Comparison of ENCODE assay signal across 14 cellular contexts in the genomic region with DNA sequence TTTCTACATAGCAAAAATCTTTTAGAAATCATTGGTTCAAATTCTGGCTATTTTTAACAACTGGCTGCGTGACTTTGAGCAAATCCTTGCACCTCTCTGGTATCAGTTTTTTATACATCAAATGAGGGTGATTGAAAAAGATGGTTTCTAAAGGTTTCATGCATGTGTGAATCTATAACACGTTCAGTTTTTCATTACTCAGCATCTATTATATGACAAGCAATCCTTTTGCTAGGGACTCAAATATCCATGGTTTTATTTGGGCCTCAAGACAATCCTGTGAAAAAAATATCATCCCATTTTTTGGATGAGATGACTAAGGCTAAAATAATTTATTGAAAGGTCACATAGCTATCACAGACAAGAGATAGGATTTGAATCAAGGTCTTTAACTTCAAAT. TPM values are rescaled to one million over a fixed set of nuclear protein-coding genes. Genes with fewer than 3 reads are reported as not detected.
DNase-seq lines count a peak whose midpoint lies in the region; ATAC-seq and TF ChIP-seq lines count a peak whose summit lies in the region.
"Had no signal": no experiment of that assay in that cellular context is flagged by ENCODE, and none has a peak within 500 bp of the region (broad histone marks: within the 10 kb centered on the region; RNA-seq: fewer than 3 reads in every experiment).

No MANE protein-coding gene starts in this region.

- H3K9me3 Mint-ChIP-seq in GM23338: no peaks in the 10 kb centered on the region
- H3K9me3 Mint-ChIP-seq: activated T-cell treated with anti-CD3 and anti-CD28 coated beads, Interleukin-2, amount 50 U/mL, for 72 hours; HFFc6 had no signal

- H3K4me3 Mint-ChIP-seq in GM23338: peak overlapping the region; percentile 86
- H3K4me3 Mint-ChIP-seq: activated T-cell treated with anti-CD3 and anti-CD28 coated beads, Interleukin-2, amount 50 U/mL, for 72 hours; HFFc6 had no signal

- H3K27me3 Mint-ChIP-seq in GM23338 (ENCODE audit: insufficient read depth, low read depth, poor library complexity): no peaks in the 10 kb centered on the region

- no peak overlapping the region for H3K18ac ChIP-seq in mesendoderm (ENCODE audit: low read length)

- H2AK5ac ChIP-seq in mesendoderm (ENCODE audit: low read length): no peak overlapping the region

- H3K79me2 ChIP-seq in GM23338 (replicated peaks; ENCODE audit: insufficient read depth): peaks cover 52% of the 10 kb centered on the region
- H3K79me2 ChIP-seq in mesendoderm (ENCODE audit: control insufficient read depth, insufficient read depth, low read length): peaks cover 2% of the 10 kb centered on the region

- no peak overlapping the region for H3K23ac ChIP-seq in mesendoderm (ENCODE audit: low read length)

- no peak for DNase-seq in GM23338 (ENCODE audit: low spot score)
- DNase-seq in coronary artery (ENCODE audit: low spot score): no peak
- DNase-seq in mesendoderm: no peak
- DNase-seq in cortex of kidney (lab: John Stamatoyannopoulos, UW): no peak
- DNase-seq in KG1 (lab: John Stamatoyannopoulos, UW): no peak
- DNase-seq in CD1c-positive myeloid dendritic cell (ENCODE audit: extremely low spot score): no peak
- DNase-seq: activated CD4-positive, alpha-beta T cell treated with anti-CD3 and anti-CD28 coated beads for 48 hours; activated T-cell treated with anti-CD3 and anti-CD28 coated beads, Interleukin-2, amount 50 U/mL, for 72 hours; HFFc6; NCI-H1105 treated with DMSO at 0.1 percent for 48 hours; small intestine had no signal

- H3K56ac ChIP-seq in mesendoderm (ENCODE audit: low read length): no peak overlapping the region

- H3K27me3 ChIP-seq in GM23338 (ENCODE audit: insufficient read depth): no peaks in the 10 kb centered on the region
- no peaks in the 10 kb centered on the region for H3K27me3 ChIP-seq in mesendoderm (ENCODE audit: insufficient read depth, low read length, poor library complexity)
- no peaks in the 10 kb centered on the region for H3K27me3 ChIP-seq in stomach smooth muscle (ENCODE audit: control insufficient read depth in 1 of 2, insufficient read depth in 2 of 2, low read length in 2 of 2)

- H3K4me1 ChIP-seq in GM23338 (ENCODE audit: insufficient read depth) (no peaks in the 10 kb centered on the region), mesendoderm (ENCODE audit: control insufficient read depth, low read depth, low read length) (no peaks in the 10 kb centered on the region), stomach smooth muscle (ENCODE audit: control insufficient read depth, insufficient read depth, low read length) (no peaks in the 10 kb centered on the region)

- H3K9me3 ChIP-seq in stomach smooth muscle (ENCODE audit: control insufficient read depth in 2 of 2, low read length in 2 of 2): no peaks in the 10 kb centered on the region

- no peaks in the 10 kb centered on the region for H3F3A ChIP-seq in GM23338 (replicated peaks; ENCODE audit: low read depth)

- no peak overlapping the region for H2AFZ ChIP-seq in GM23338

- TF ChIP-seq CTCF in GM23338 (conservative IDR thresholded peaks at IDR 0.05; ENCODE audit: low read depth in 2 of 2) (no peak), coronary artery (IDR thresholded peaks at IDR 0.05) (no peak)

- no peak overlapping the region for H2BK15ac ChIP-seq in mesendoderm (replicated peaks; ENCODE audit: low read depth)

- no peaks in the 10 kb centered on the region; the same call in 2 of the 3 replicates for H3K4me1 Mint-ChIP-seq in GM23338

- H3K4me3 ChIP-seq in GM23338 (peak overlapping the region; percentile 69), coronary artery (peak overlapping the region; percentile 64), mesendoderm (ENCODE audit: low read length) (no peak overlapping the region), stomach smooth muscle (ENCODE audit: low read length in 2 of 2) (peak overlapping the region; percentile 72 to 77)

- H3K9ac ChIP-seq in mesendoderm (ENCODE audit: low read length): peak overlapping the region; percentile 78
- peak overlapping the region in 1 of 2 donors; percentile 76 for H3K9ac ChIP-seq in stomach smooth muscle (ENCODE audit: low read length in 2 of 2)

- no peak overlapping the region for H2BK120ac ChIP-seq in mesendoderm (ENCODE audit: low read depth, low read length)

- H3K27ac ChIP-seq in GM23338 (ENCODE audit: low read depth) (no peak overlapping the region), coronary artery (peak overlapping the region in 1 of 2 donors; percentile 21), mesendoderm (ENCODE audit: low read depth, low read length) (no peak overlapping the region), stomach smooth muscle (ENCODE audit: low read length) (no peak overlapping the region)
- H3K27ac ChIP-seq: C4-2B had no signal

- WGBS in mesendoderm (ENCODE audit: extremely low coverage, insufficient coverage, low lambda C conversion rate): no CpG with 5 or more reads among the region's 2 CpGs

- peaks cover 3% of the 10 kb centered on the region; the same call in 1 of the 3 replicates for H3K36me3 Mint-ChIP-seq in GM23338 (ENCODE audit: low read depth)

- no peak overlapping the region for H4K5ac ChIP-seq in mesendoderm (ENCODE audit: low read length)

- H3K4ac ChIP-seq in mesendoderm (ENCODE audit: low read depth, low read length): no peak overlapping the region

- ATAC-seq in GM23338: no peak
- no peak for ATAC-seq in SK-N-SH treated with all-trans-retinoic acid at 6 μM for 48 hours
- ATAC-seq: activated T-cell treated with anti-CD3 and anti-CD28 coated beads, Interleukin-2, amount 50 U/mL, for 72 hours had no signal

- no peak overlapping the region for H4K8ac ChIP-seq in mesendoderm (ENCODE audit: low read depth, low read length)

- peak overlapping the region; percentile 84 for H3K4me2 ChIP-seq in GM23338
- peak overlapping the region; percentile 15 for H3K4me2 ChIP-seq in mesendoderm (ENCODE audit: low read length)

- no peak overlapping the region for H2BK5ac ChIP-seq in mesendoderm (ENCODE audit: low read length)

- no peaks in the 10 kb centered on the region for H4K20me1 ChIP-seq in GM23338 (replicated peaks; ENCODE audit: insufficient read depth)

- H3K79me1 ChIP-seq in mesendoderm (ENCODE audit: low read length): no peaks in the 10 kb centered on the region

- H3K36me3 ChIP-seq in GM23338 (ENCODE audit: insufficient read depth) (no peaks in the 10 kb centered on the region), mesendoderm (ENCODE audit: control insufficient read depth, insufficient read depth, low read length) (no peaks in the 10 kb centered on the region), stomach smooth muscle (ENCODE audit: control insufficient read depth in 2 of 2, insufficient read depth in 2 of 2, low read length in 2 of 2) (no peaks in the 10 kb centered on the region)

- peak overlapping the region; percentile 49; the same call in 1 of the 2 replicates for H3K27ac Mint-ChIP-seq in GM23338
- H3K27ac Mint-ChIP-seq: activated T-cell treated with anti-CD3 and anti-CD28 coated beads, Interleukin-2, amount 50 U/mL, for 72 hours; HFFc6 had no signal

- no peaks in the 10 kb centered on the region for H3K9me2 ChIP-seq in GM23338 (ENCODE audit: insufficient read depth)

TF ChIP-seq in GM23338, 12 proteins besides CTCF, POLR2A, EP300 and RAD21:
- TF ChIP-seq NANOG (IDR thresholded peaks at IDR 0.05; ENCODE audit: borderline replicate concordance) (no peak), STAT1 (IDR thresholded peaks at IDR 0.05; ENCODE audit: unreplicated experiment) (no peak), ZNF114 (CRISPR knock-in tag; IDR thresholded peaks at IDR 0.05) (no peak)

TF ChIP-seq in SK-N-SH treated with all-trans-retinoic acid at 6 μM for 48 hours, 23 proteins besides CTCF, POLR2A, EP300 and RAD21 (continues in another document):
- TF ChIP-seq, protein P1, sequence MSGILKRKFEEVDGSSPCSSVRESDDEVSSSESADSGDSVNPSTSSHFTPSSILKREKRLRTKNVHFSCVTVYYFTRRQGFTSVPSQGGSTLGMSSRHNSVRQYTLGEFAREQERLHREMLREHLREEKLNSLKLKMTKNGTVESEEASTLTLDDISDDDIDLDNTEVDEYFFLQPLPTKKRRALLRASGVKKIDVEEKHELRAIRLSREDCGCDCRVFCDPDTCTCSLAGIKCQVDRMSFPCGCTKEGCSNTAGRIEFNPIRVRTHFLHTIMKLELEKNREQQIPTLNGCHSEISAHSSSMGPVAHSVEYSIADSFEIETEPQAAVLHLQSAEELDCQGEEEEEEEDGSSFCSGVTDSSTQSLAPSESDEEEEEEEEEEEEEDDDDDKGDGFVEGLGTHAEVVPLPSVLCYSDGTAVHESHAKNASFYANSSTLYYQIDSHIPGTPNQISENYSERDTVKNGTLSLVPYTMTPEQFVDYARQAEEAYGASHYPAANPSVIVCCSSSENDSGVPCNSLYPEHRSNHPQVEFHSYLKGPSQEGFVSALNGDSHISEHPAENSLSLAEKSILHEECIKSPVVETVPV (CRISPR knock-in tag; IDR thresholded peaks at IDR 0.05): no peak
- TF ChIP-seq, protein P2, sequence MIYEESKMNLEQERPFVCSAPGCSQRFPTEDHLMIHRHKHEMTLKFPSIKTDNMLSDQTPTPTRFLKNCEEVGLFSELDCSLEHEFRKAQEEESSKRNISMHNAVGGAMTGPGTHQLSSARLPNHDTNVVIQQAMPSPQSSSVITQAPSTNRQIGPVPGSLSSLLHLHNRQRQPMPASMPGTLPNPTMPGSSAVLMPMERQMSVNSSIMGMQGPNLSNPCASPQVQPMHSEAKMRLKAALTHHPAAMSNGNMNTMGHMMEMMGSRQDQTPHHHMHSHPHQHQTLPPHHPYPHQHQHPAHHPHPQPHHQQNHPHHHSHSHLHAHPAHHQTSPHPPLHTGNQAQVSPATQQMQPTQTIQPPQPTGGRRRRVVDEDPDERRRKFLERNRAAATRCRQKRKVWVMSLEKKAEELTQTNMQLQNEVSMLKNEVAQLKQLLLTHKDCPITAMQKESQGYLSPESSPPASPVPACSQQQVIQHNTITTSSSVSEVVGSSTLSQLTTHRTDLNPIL (CRISPR knock-in tag; IDR thresholded peaks at IDR 0.05; ENCODE audit: low read depth): no peak
- TF ChIP-seq ARNTL (CRISPR knock-in tag; IDR thresholded peaks at IDR 0.05; ENCODE audit: borderline replicate concordance, low read depth): no peak

RNA-seq across cellular contexts. Expression of a gene that starts 0.9 kb away (rescaled TPM):
- total RNA-seq in GM23338 (2014; rRNA removed; shearing (Covaris generic)): 52.5 and 64.7 TPM in 2 replicates
- 9.7 and 10.1 TPM in 2 replicates for polyA plus RNA-seq in GM23338 (2016; fragmentation: Nextera tagmentation; extraction: Ambion mirVana)
- 18.5 TPM for polyA plus RNA-seq in mesendoderm (2013, experiment 1 of 2)
- 20.6 TPM for polyA plus RNA-seq in mesendoderm (2013, experiment 2 of 2)
- total RNA-seq: HFFc6 had no signal
